In genomic region chr3:155870945-155871745, GRCh38 we compare ENCODE assay signal across 1 cellular context.
TF ChIP-seq lines count a peak whose summit lies in the region.

No MANE protein-coding gene starts in this region.

TF ChIP-seq in K562, 482 proteins besides CTCF, POLR2A, EP300 and RAD21 (continued from another document and continues in another):
- TF ChIP-seq, protein P1, sequence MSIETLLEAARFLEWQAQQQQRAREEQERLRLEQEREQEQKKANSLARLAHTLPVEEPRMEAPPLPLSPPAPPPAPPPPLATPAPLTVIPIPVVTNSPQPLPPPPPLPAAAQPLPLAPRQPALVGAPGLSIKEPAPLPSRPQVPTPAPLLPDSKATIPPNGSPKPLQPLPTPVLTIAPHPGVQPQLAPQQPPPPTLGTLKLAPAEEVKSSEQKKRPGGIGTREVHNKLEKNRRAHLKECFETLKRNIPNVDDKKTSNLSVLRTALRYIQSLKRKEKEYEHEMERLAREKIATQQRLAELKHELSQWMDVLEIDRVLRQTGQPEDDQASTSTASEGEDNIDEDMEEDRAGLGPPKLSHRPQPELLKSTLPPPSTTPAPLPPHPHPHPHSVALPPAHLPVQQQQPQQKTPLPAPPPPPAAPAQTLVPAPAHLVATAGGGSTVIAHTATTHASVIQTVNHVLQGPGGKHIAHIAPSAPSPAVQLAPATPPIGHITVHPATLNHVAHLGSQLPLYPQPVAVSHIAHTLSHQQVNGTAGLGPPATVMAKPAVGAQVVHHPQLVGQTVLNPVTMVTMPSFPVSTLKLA (conservative IDR thresholded peaks at IDR 0.05) = peak in 1 of 2 experiments; percentile 17; a peak in 2 of 4 replicates
- TF ChIP-seq CCNT2 (IDR thresholded peaks at IDR 0.05; ENCODE audit: borderline replicate concordance, extremely low read depth, insufficient read length, low read depth, low read length) (peak; percentile 40), ZBTB11 (CRISPR knock-in tag; IDR thresholded peaks at IDR 0.05) (peak in 1 of 3 experiments; percentile 6; a peak in 2 of 6 replicates), PCBP2 (IDR thresholded peaks at IDR 0.05; ENCODE audit: low read depth, low read length, poor library complexity, severe bottlenecking) (no peak), EP400 (IDR thresholded peaks at IDR 0.05) (peak; percentile 43), POLR2G (IDR thresholded peaks at IDR 0.05; ENCODE audit: low read depth, low read length) (peak; percentile 74), GABPB1 (CRISPR knock-in tag; IDR thresholded peaks at IDR 0.05) (peak; percentile 2; the same call in 1 of the 2 replicates), CBX3 (IDR thresholded peaks at IDR 0.05; ENCODE audit: borderline replicate concordance in 1 of 2, low read length in 2 of 2) (no peak), L3MBTL2 (IDR thresholded peaks at IDR 0.05) (peak; percentile 64), RBM22 (IDR thresholded peaks at IDR 0.05; ENCODE audit: low read depth, low read length, poor library complexity, severe bottlenecking) (peak; percentile 1), ELF4 (CRISPR knock-in tag; IDR thresholded peaks at IDR 0.05) (no peak), SUPT5H (IDR thresholded peaks at IDR 0.05) (peak; percentile 54), MYC (IDR thresholded peaks at IDR 0.05; ENCODE audit: low read depth, low read length) (peak; percentile 36), MYC (CRISPR knock-in tag; IDR thresholded peaks at IDR 0.05; ENCODE audit: borderline replicate concordance, low read depth) (peak; percentile 76; the same call in 1 of the 2 replicates), PHF8 (IDR thresholded peaks at IDR 0.05; ENCODE audit: borderline replicate concordance, low read length) (peak; percentile 54; the same call in 1 of the 2 replicates), CXXC5 (CRISPR knock-in tag; IDR thresholded peaks at IDR 0.05) (peak; percentile 73), ZNF584 (CRISPR knock-in tag; IDR thresholded peaks at IDR 0.05; ENCODE audit: low read depth) (no peak), HBP1 (CRISPR knock-in tag; IDR thresholded peaks at IDR 0.05) (no peak), NR1H2 (CRISPR knock-in tag; IDR thresholded peaks at IDR 0.05) (0 out of 2 replicates have a peak, but pooled peaks have one; percentile 9), HMGN3 (IDR thresholded peaks at IDR 0.05; ENCODE audit: borderline replicate concordance, extremely low read depth, insufficient read length, low read depth, low read length) (peak; percentile 86), TBP (optimal IDR thresholded peaks at IDR 0.05; ENCODE audit: low read depth, low read length) (peak; percentile 34), SMARCE1 (IDR thresholded peaks at IDR 0.05) (0 out of 2 replicates have a peak, but pooled peaks have one; percentile 32), ESRRB (CRISPR knock-in tag; IDR thresholded peaks at IDR 0.05; ENCODE audit: borderline replicate concordance) (no peak), ZFX (CRISPR knock-in tag; IDR thresholded peaks at IDR 0.05) (peak; percentile 78), ARID4B (CRISPR knock-in tag; IDR thresholded peaks at IDR 0.05) (peak; percentile 75; the same call in 1 of the 2 replicates), SRSF3 (IDR thresholded peaks at IDR 0.05; ENCODE audit: insufficient read depth, low read length) (0 out of 2 replicates have a peak, but pooled peaks have one; percentile 37), NCOA1 (IDR thresholded peaks at IDR 0.05; ENCODE audit: low read depth) (no peak), NR3C1 (CRISPR knock-in tag; IDR thresholded peaks at IDR 0.05) (0 out of 2 replicates have a peak, but pooled peaks have one; percentile 5), HMBOX1 (IDR thresholded peaks at IDR 0.05) (no peak), ZNF766 (CRISPR knock-in tag; conservative IDR thresholded peaks at IDR 0.05) (0 out of 2 replicates have a peak, but pooled peaks have one; percentile 40), CHD1 (IDR thresholded peaks at IDR 0.05; ENCODE audit: low read length) (peak; percentile 8), CBFA2T2 (conservative IDR thresholded peaks at IDR 0.05) (no peak), RBFOX2 (IDR thresholded peaks at IDR 0.05; ENCODE audit: low read depth, low read length) (peak; percentile 84), MTA1 (IDR thresholded peaks at IDR 0.05; ENCODE audit: borderline replicate concordance) (no peak), ZNF395 (CRISPR knock-in tag; IDR thresholded peaks at IDR 0.05) (peak; percentile 50; the same call in 1 of the 2 replicates), EGR1 (conservative IDR thresholded peaks at IDR 0.05) (0 out of 2 replicates have a peak, but pooled peaks have one; percentile 10), FOXM1 (IDR thresholded peaks at IDR 0.05; ENCODE audit: low read depth) (no peak), FOXM1 (CRISPR knock-in tag; IDR thresholded peaks at IDR 0.05; ENCODE audit: low read depth) (peak; percentile 44; the same call in 1 of the 2 replicates), NONO (IDR thresholded peaks at IDR 0.05; ENCODE audit: low read depth in 2 of 2, low read length in 1 of 2) (peak in 1 of 2 experiments; percentile 73; a peak in 3 of 4 replicates), ERF (CRISPR knock-in tag; IDR thresholded peaks at IDR 0.05) (no peak), SAP30 (IDR thresholded peaks at IDR 0.05; ENCODE audit: borderline replicate concordance, insufficient read depth, low read depth, low read length, poor library complexity, severe bottlenecking) (peak; percentile 59), ZNF274 (IDR thresholded peaks at IDR 0.05; ENCODE audit: borderline replicate concordance, low read depth, low read length) (no peak), PHB2 (IDR thresholded peaks at IDR 0.05; ENCODE audit: low read depth) (no peak), RNF2 (IDR thresholded peaks at IDR 0.05) (peak; percentile 66; the same call in 1 of the 2 replicates)
- TF ChIP-seq, protein P2, sequence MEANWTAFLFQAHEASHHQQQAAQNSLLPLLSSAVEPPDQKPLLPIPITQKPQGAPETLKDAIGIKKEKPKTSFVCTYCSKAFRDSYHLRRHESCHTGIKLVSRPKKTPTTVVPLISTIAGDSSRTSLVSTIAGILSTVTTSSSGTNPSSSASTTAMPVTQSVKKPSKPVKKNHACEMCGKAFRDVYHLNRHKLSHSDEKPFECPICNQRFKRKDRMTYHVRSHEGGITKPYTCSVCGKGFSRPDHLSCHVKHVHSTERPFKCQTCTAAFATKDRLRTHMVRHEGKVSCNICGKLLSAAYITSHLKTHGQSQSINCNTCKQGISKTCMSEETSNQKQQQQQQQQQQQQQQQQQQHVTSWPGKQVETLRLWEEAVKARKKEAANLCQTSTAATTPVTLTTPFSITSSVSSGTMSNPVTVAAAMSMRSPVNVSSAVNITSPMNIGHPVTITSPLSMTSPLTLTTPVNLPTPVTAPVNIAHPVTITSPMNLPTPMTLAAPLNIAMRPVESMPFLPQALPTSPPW (CRISPR knock-in tag; IDR thresholded peaks at IDR 0.05) = peak; percentile 90
- TF ChIP-seq, protein P3, sequence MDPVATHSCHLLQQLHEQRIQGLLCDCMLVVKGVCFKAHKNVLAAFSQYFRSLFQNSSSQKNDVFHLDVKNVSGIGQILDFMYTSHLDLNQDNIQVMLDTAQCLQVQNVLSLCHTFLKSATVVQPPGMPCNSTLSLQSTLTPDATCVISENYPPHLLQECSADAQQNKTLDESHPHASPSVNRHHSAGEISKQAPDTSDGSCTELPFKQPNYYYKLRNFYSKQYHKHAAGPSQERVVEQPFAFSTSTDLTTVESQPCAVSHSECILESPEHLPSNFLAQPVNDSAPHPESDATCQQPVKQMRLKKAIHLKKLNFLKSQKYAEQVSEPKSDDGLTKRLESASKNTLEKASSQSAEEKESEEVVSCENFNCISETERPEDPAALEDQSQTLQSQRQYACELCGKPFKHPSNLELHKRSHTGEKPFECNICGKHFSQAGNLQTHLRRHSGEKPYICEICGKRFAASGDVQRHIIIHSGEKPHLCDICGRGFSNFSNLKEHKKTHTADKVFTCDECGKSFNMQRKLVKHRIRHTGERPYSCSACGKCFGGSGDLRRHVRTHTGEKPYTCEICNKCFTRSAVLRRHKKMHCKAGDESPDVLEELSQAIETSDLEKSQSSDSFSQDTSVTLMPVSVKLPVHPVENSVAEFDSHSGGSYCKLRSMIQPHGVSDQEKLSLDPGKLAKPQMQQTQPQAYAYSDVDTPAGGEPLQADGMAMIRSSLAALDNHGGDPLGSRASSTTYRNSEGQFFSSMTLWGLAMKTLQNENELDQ (CRISPR knock-in tag; IDR thresholded peaks at IDR 0.05; ENCODE audit: borderline replicate concordance) = no peak
